Comparison of ENCODE assay signal across 13 cellular contexts in genomic region chr2:44918095-44918775, GRCh38. TPM values are rescaled to one million over a fixed set of nuclear protein-coding genes. Genes with fewer than 3 reads are reported as not detected.
A peak's percentile ranks its signal among the peaks of the same experiment; 100 is the strongest.
DNase-seq lines count a peak whose midpoint lies in the region; ATAC-seq, FAIRE-seq and TF ChIP-seq lines count a peak whose summit lies in the region.
"Had no signal": no experiment of that assay in that cellular context is flagged by ENCODE, and none has a peak within 500 bp of the region (broad histone marks: within the 10 kb centered on the region; RNA-seq: fewer than 3 reads in every experiment).

No MANE protein-coding gene starts in this region.

- H3K27me3 Mint-ChIP-seq in activated T-helper 2 cell treated with anti-CD3 and anti-CD28 coated beads, Interferon-gamma antibody, Interleukin-2, Interleukin-4, amounts not matched to agents 10 μg/mL and 5 μg/mL and 100 μg/mL, durations not matched to agents 14 hours and 24 hours and 36 hours (ENCODE audit: low read depth): peaks cover 27% of the 10 kb centered on the region

- H3K27ac Mint-ChIP-seq in activated T-helper 2 cell treated with anti-CD3 and anti-CD28 coated beads, Interferon-gamma antibody, Interleukin-2, Interleukin-4, amounts not matched to agents 10 μg/mL and 5 μg/mL and 100 μg/mL, durations not matched to agents 14 hours and 24 hours and 36 hours: no peak overlapping the region

- no peak for TF ChIP-seq EP300 in A549 (IDR thresholded peaks at IDR 0.05)

- peak overlapping the region; percentile 48 for H3K4me2 ChIP-seq in A549

- CTCF ChIA-PET in A549 (lab: Yijun Ruan, JAX): interaction anchor here (0.9 to 3.7 kb wide), 7 partner anchors 17 to 874 kb away, joined by 3 to 19 read pairs (median 4); no protein-coding TSS in a partner anchor

- TF ChIP-seq RAD21 in A549 (conservative IDR thresholded peaks at IDR 0.05 in 1 of 2, IDR thresholded peaks at IDR 0.05 in 1 of 2): no peak

- intact Hi-C loops in activated T-helper 2 cell treated with anti-CD3 and anti-CD28 coated beads, Interferon-gamma antibody, Interleukin-2, Interleukin-4, amounts not matched to agents 10 μg/mL and 5 μg/mL and 100 μg/mL, durations not matched to agents 14 hours and 24 hours and 36 hours (cut with micrococcal nuclease): no loop called here

- FAIRE-seq in A549 (lab: Jason Lieb, UNC) (no peak), bronchial epithelial cell (lab: Jason Lieb, UNC) (peak; percentile 23)
- FAIRE-seq: kidney had no signal

- H3K9me3 ChIP-seq in A549: no peaks in the 10 kb centered on the region
- H3K9me3 ChIP-seq: gastroesophageal sphincter had no signal

- peaks cover 12% of the 10 kb centered on the region; the same call in 2 of the 3 replicates for H3K4me1 ChIP-seq in A549
- H3K4me1 ChIP-seq: gastroesophageal sphincter had no signal

- WGBS in A549 (ENCODE audit: missing lambda C conversion rate): 17% methylated on average over 4 of the region's 4 CpGs

- peak; percentile 45 to 63 for ATAC-seq in A549
- peak; percentile 63 for ATAC-seq in GM19452 (IDR thresholded peaks at IDR 0.05; ENCODE audit: unreplicated experiment)
- ATAC-seq in GM21423 (IDR thresholded peaks at IDR 0.05; ENCODE audit: unreplicated experiment): no peak
- ATAC-seq: activated T-cell treated with anti-CD3 and anti-CD28 coated beads, Interleukin-2, amount 50 U/mL, for 4 hours; gastroesophageal sphincter had no signal

- H3K4me3 Mint-ChIP-seq in activated T-helper 2 cell treated with anti-CD3 and anti-CD28 coated beads, Interferon-gamma antibody, Interleukin-2, Interleukin-4, amounts not matched to agents 10 μg/mL and 5 μg/mL and 100 μg/mL, durations not matched to agents 14 hours and 24 hours and 36 hours (ENCODE audit: low read depth): no peak overlapping the region
- H3K4me3 Mint-ChIP-seq: activated T-cell treated with anti-CD3 and anti-CD28 coated beads, Interleukin-2, amount 50 U/mL, for 4 hours had no signal

- no peaks in the 10 kb centered on the region for H3K36me3 ChIP-seq in bronchial epithelial cell (ENCODE audit: control insufficient read depth, insufficient read depth, low read length)
- H3K36me3 ChIP-seq: gastroesophageal sphincter had no signal

- peaks cover 4% of the 10 kb centered on the region for H3K4me1 Mint-ChIP-seq in activated T-helper 2 cell treated with anti-CD3 and anti-CD28 coated beads, Interferon-gamma antibody, Interleukin-2, Interleukin-4, amounts not matched to agents 10 μg/mL and 5 μg/mL and 100 μg/mL, durations not matched to agents 14 hours and 24 hours and 36 hours (ENCODE audit: low read depth)

- no peaks in the 10 kb centered on the region for H3K36me3 Mint-ChIP-seq in activated T-helper 2 cell treated with anti-CD3 and anti-CD28 coated beads, Interferon-gamma antibody, Interleukin-2, Interleukin-4, amounts not matched to agents 10 μg/mL and 5 μg/mL and 100 μg/mL, durations not matched to agents 14 hours and 24 hours and 36 hours (ENCODE audit: low read depth)

- POLR2A ChIA-PET in A549 (lab: Yijun Ruan, JAX): interaction anchor here (0.9 to 1.4 kb wide), 2 partner anchors 20 to 750 kb away, joined by 4 to 5 read pairs; partner anchors contain the start of gene PPM1B

- no peak overlapping the region for H3K27ac ChIP-seq in A549
- H3K27ac ChIP-seq: gastroesophageal sphincter had no signal

- TF ChIP-seq CTCF in A549 (IDR thresholded peaks at IDR 0.05): no peak
- TF ChIP-seq CTCF in bronchial epithelial cell (IDR thresholded peaks at IDR 0.05; ENCODE audit: insufficient read depth, low read length, severe bottlenecking): no peak

- H3K4me3 ChIP-seq in A549: no peak overlapping the region
- H3K4me3 ChIP-seq in bronchial epithelial cell (ENCODE audit: low read depth, low read length): no peak overlapping the region
- H3K4me3 ChIP-seq: gastroesophageal sphincter had no signal

- peak in 1 of 2 experiments; percentile 38 for DNase-seq in A549 (ENCODE audit: low read depth in 1 of 2, low spot score in 1 of 2)
- peak; percentile 39 for DNase-seq in MV-4-11 (lab: John Stamatoyannopoulos, UW)
- DNase-seq in bronchial epithelial cell (ENCODE audit: low read depth): peak; percentile 79
- DNase-seq in activated T-helper 2 cell treated with anti-CD3 and anti-CD28 coated beads, Interferon-gamma antibody, Interleukin-2, Interleukin-4, amounts not matched to agents 10 μg/mL and 5 μg/mL and 100 μg/mL, durations not matched to agents 14 hours and 24 hours and 36 hours (ENCODE audit: low spot score): no peak
- DNase-seq in AG20443 (ENCODE audit: low spot score): no peak
- no peak for DNase-seq in NCI-H1930 (lab: John Stamatoyannopoulos, UW)
- DNase-seq: activated T-cell treated with anti-CD3 and anti-CD28 coated beads, Interleukin-2, amount 50 U/mL, for 4 hours; DMS153; kidney; NCI-H748 treated with DMSO at 0.1 percent for 48 hours had no signal

- H3K27me3 ChIP-seq in bronchial epithelial cell (ENCODE audit: control insufficient read depth, insufficient read depth, low read length): peaks cover 15% of the 10 kb centered on the region

- TF ChIP-seq POLR2A in A549 (IDR thresholded peaks at IDR 0.05; ENCODE audit: low read length): no peak

- H3K9me3 Mint-ChIP-seq in activated T-helper 2 cell treated with anti-CD3 and anti-CD28 coated beads, Interferon-gamma antibody, Interleukin-2, Interleukin-4, amounts not matched to agents 10 μg/mL and 5 μg/mL and 100 μg/mL, durations not matched to agents 14 hours and 24 hours and 36 hours: no peaks in the 10 kb centered on the region
- H3K9me3 Mint-ChIP-seq: activated T-cell treated with anti-CD3 and anti-CD28 coated beads, Interleukin-2, amount 50 U/mL, for 4 hours had no signal

TF ChIP-seq in A549, 52 proteins besides CTCF, POLR2A, EP300 and RAD21:
- TF ChIP-seq NFE2L2 (conservative IDR thresholded peaks at IDR 0.05; ENCODE audit: low read length): no peak
- TF ChIP-seq FOSL2 (IDR thresholded peaks at IDR 0.05): no peak
- TF ChIP-seq FOSL2 (CRISPR knock-in tag; IDR thresholded peaks at IDR 0.05): peak; percentile 61
- no peak for TF ChIP-seq HEYL (CRISPR knock-in tag; IDR thresholded peaks at IDR 0.05)
- TF ChIP-seq HOXB13 (CRISPR knock-in tag; IDR thresholded peaks at IDR 0.05; ENCODE audit: low read depth): no peak
- no peak for TF ChIP-seq GATA3 (IDR thresholded peaks at IDR 0.05; ENCODE audit: borderline replicate concordance)
TF ChIP-seq in A549: peak in this region for 1.

RNA-seq across cellular contexts. Expression of gene SIX3, which starts 23.3 kb away (rescaled TPM):
- polyA plus RNA-seq in A549 (2011; rRNA removed) (0.12 and 0.22 TPM in 2 replicates), A549 (2017; fragmentation: RNase III; extraction: RNeasy Plus Mini Kit Qiagen cat#74134 plus additional on column Dnase treatment) (0.41 to 0.73 TPM (median 0.59 TPM) in 3 replicates)
- polyA plus RNA-seq in A549 (2012; cell fraction: cytosol; rRNA removed): 0.54 and 0.75 TPM in 2 replicates
- polyA plus RNA-seq in A549 (2012; cell fraction: nucleus; rRNA removed): 0.72 TPM in 2 replicates
- 0.08 TPM in 1 of 2 replicates, not detected in the other for polyA minus RNA-seq in A549 (2011; rRNA and poly(A)+ RNA removed)
- total RNA-seq in bronchial epithelial cell: not detected in 2 replicates
- 0.25 and 0.34 TPM in 2 replicates for total RNA-seq in activated T-helper 2 cell treated with anti-CD3 and anti-CD28 coated beads, Interferon-gamma antibody, Interleukin-2, Interleukin-4, amounts not matched to agents 10 μg/mL and 5 μg/mL and 100 μg/mL, durations not matched to agents 14 hours and 24 hours and 36 hours

Comparison
In these comparisons a context has a peak if more than half of its experiments do, and no peak if none do; other contexts are left out.
1. DNase-seq: peak in MV-4-11 (single experiment) and bronchial epithelial cell (single experiment); none in activated T-helper 2 cell treated with anti-CD3 and anti-CD28 coated beads, Interferon-gamma antibody, Interleukin-2, Interleukin-4, amounts not matched to agents 10 μg/mL and 5 μg/mL and 100 μg/mL, durations not matched to agents 14 hours and 24 hours and 36 hours (single experiment), AG20443 (single experiment) and NCI-H1930 (0 of 2).